In genomic region chr12:6233121-6233971, GRCh38 we compare ENCODE assay signal across 10 cellular contexts. TPM values are rescaled to one million over a fixed set of nuclear protein-coding genes. Genes with fewer than 3 reads are reported as not detected.
DNase-seq lines count a peak whose midpoint lies in the region; ATAC-seq and TF ChIP-seq lines count a peak whose summit lies in the region.
"Had no signal": no experiment of that assay in that cellular context is flagged by ENCODE, and none has a peak within 500 bp of the region (broad histone marks: within the 10 kb centered on the region; RNA-seq: fewer than 3 reads in every experiment).

No MANE protein-coding gene starts in this region.

- H3K9me3 ChIP-seq in H9 (ENCODE audit: control insufficient read depth, low read depth, low read length), result no peaks in the 10 kb centered on the region
- no peaks in the 10 kb centered on the region for H3K9me3 ChIP-seq in body of pancreas

- no peaks in the 10 kb centered on the region for H4K20me1 ChIP-seq in H9 (ENCODE audit: control insufficient read depth, insufficient read depth, insufficient read length)

- ATAC-seq in body of pancreas (peak; percentile 67), left colon (peak; percentile 38)

- no peak overlapping the region for H2BK5ac ChIP-seq in H9 (ENCODE audit: insufficient read length, low read length)

- no peak overlapping the region for H3K9ac ChIP-seq in H9 (ENCODE audit: extremely low read depth, insufficient read length, low read length)

- H3K36me3 Mint-ChIP-seq in H9 (ENCODE audit: insufficient read depth in 1 of 3, low read depth in 3 of 3), result peaks cover 37 to 82% (median 53%) of the 10 kb centered on the region in 3 experiments

- no peaks in the 10 kb centered on the region for H3K4me1 ChIP-seq in H9 (ENCODE audit: insufficient read depth, low read length)
- peaks cover 72% of the 10 kb centered on the region for H3K4me1 ChIP-seq in body of pancreas

- H3K9me3 Mint-ChIP-seq in H9, result no peaks in the 10 kb centered on the region

- no peak overlapping the region for H2AK5ac ChIP-seq in H9 (ENCODE audit: insufficient read length, low read length)

- no peak overlapping the region for H3K4ac ChIP-seq in H9 (ENCODE audit: low read depth, low read length)

- H3K18ac ChIP-seq in H9 (ENCODE audit: insufficient read length, low read depth, low read length), result no peak overlapping the region

- intact Hi-C loops in body of pancreas (cut with DNase I) (no loop called here), left colon (cut with DNase I, micrococcal nuclease) (loop anchor here in 1 of 2 donors (5.0 kb wide), 1 partner anchor 36 kb away; no protein-coding TSS in a partner anchor)

- no peaks in the 10 kb centered on the region for H3K23me2 ChIP-seq in H9 (ENCODE audit: insufficient read length, low read depth, low read length, poor library complexity, severe bottlenecking)

- H3K4me3 ChIP-seq in body of pancreas (no peak overlapping the region), skin epidermis (no peak overlapping the region)

- no peak overlapping the region for H3T11ph ChIP-seq in H9 (ENCODE audit: low read length)

- no peak overlapping the region for H3K14ac ChIP-seq in H9 (ENCODE audit: insufficient read depth, low read length)

- no peak overlapping the region for H3K56ac ChIP-seq in H9 (ENCODE audit: insufficient read length, low read depth, low read length)

- H3K27me3 Mint-ChIP-seq in H9 (ENCODE audit: low read depth), result no peaks in the 10 kb centered on the region

- H3K79me1 ChIP-seq in H9 (ENCODE audit: insufficient read depth, low read depth, low read length, poor library complexity, severe bottlenecking), result no peaks in the 10 kb centered on the region

- no CpG with 5 or more reads among the region's 15 CpGs for WGBS in H9 (ENCODE audit: extremely low coverage, insufficient read length, low lambda C conversion rate)
- WGBS in body of pancreas, 2 donors, result 47 to 53% methylated on average over 14 to 15 of the region's 15 CpGs

- peaks cover 0 to 5% of the 10 kb centered on the region in 2 donors for H3K36me3 ChIP-seq in body of pancreas (replicated peaks in 1 of 2; ENCODE audit: insufficient read depth in 1 of 2, low read depth in 2 of 2)

- no peak overlapping the region for H3K4me2 ChIP-seq in H9 (ENCODE audit: insufficient read depth, insufficient read length, low read length)

- no peak overlapping the region for H2BK12ac ChIP-seq in H9 (ENCODE audit: insufficient read length, low read depth, low read length)

- no peak overlapping the region for H4K91ac ChIP-seq in H9 (ENCODE audit: insufficient read length, low read depth, low read length)

- H4K5ac ChIP-seq in H9 (ENCODE audit: insufficient read length, low read depth, low read length), result no peak overlapping the region

- peak overlapping the region; percentile 30 to 65 (median 34); a peak in 5 of 7 replicates for H3K27ac Mint-ChIP-seq in H9

- H2AFZ ChIP-seq in H9 (ENCODE audit: low read length), result no peak overlapping the region

- no peak overlapping the region for H2BK120ac ChIP-seq in H9 (ENCODE audit: low read depth, low read length, poor library complexity, severe bottlenecking)

- no peak overlapping the region for H3K27ac ChIP-seq in H9 (ENCODE audit: insufficient read length, low read depth, low read length)
- H3K27ac ChIP-seq in body of pancreas, result peak overlapping the region; percentile 0 to 74 (median 40)
- H3K27ac ChIP-seq in skin epidermis, result peak overlapping the region in 16 of 21 experiments; percentile 10 to 98 (median 79)

- no peak overlapping the region for H4K8ac ChIP-seq in H9 (replicated peaks; ENCODE audit: insufficient read length, low read depth, low read length)

- DNase-seq in H9, result no peak
- DNase-seq in body of pancreas, result peak; percentile 63 to 83 (median 66)
- peak; percentile 69 to 80 for DNase-seq in left colon
- DNase-seq in DMS79 treated with DMSO at 0.1 percent for 48 hours (lab: John Stamatoyannopoulos, UW), result no peak
- no peak for DNase-seq in NK-92 treated with Interleukin-12 subunit alpha and Interleukin-12 subunit beta, amount 100 ng/mL, for 24 hours (lab: John Stamatoyannopoulos, UW)
- DNase-seq in activated CD4-positive, alpha-beta T cell treated with anti-CD3 and anti-CD28 coated beads for 1 hour, result no peak
- DNase-seq in activated CD4-positive, alpha-beta T cell treated with anti-CD3 and anti-CD28 coated beads for 4 hours, result no peak
- DNase-seq: NCI-H1105, SHP77 treated with DMSO at 0.1 percent for 48 hours had no signal

- H3K27me3 ChIP-seq in H9 (ENCODE audit: insufficient read depth, low read length) (no peaks in the 10 kb centered on the region), body of pancreas (no peaks in the 10 kb centered on the region)

- no peaks in the 10 kb centered on the region; the same call in 1 of the 2 replicates for H3K79me2 ChIP-seq in H9 (ENCODE audit: insufficient read depth, low read length)

- no peak overlapping the region for H2BK20ac ChIP-seq in H9 (ENCODE audit: low read depth, low read length, poor library complexity, severe bottlenecking)

- H2BK15ac ChIP-seq in H9 (ENCODE audit: low read depth, low read length), result no peak overlapping the region

- no peak overlapping the region for H3K23ac ChIP-seq in H9 (ENCODE audit: insufficient read length, low read depth, low read length)

- peaks cover 15 to 19% of the 10 kb centered on the region in 2 experiments for H3K4me1 Mint-ChIP-seq in H9

- TF ChIP-seq POLR2A in body of pancreas (IDR thresholded peaks at IDR 0.05), result peak in 2 of 3 donors; percentile 42 to 59

- TF ChIP-seq CTCF in H9 (conservative IDR thresholded peaks at IDR 0.05) (0 out of 3 replicates have a peak, but pooled peaks have one; percentile 17), body of pancreas (IDR thresholded peaks at IDR 0.05) (no peak)

- H3K4me3 Mint-ChIP-seq in H9, result no peak overlapping the region

RNA-seq across cellular contexts. Expression of gene CD9, which starts 33.1 kb away (rescaled TPM):
- total RNA-seq in H9 (2021) (131 and 132 TPM in 2 replicates), body of pancreas (10 to 100 TPM; 66.6 to 91.3 TPM), left colon (100 to 1,000 TPM; 574 to 766 TPM)

Comparison
In these comparisons a context has a peak if more than half of its experiments do, and no peak if none do; other contexts are left out.
1. DNase-seq: peak in body of pancreas (4 of 4) and left colon (2 of 2); none in H9 (single experiment), DMS79 treated with DMSO at 0.1 percent for 48 hours (single experiment), NK-92 treated with Interleukin-12 subunit alpha and Interleukin-12 subunit beta, amount 100 ng/mL, for 24 hours (single experiment), activated CD4-positive, alpha-beta T cell treated with anti-CD3 and anti-CD28 coated beads for 1 hour (single experiment) and activated CD4-positive, alpha-beta T cell treated with anti-CD3 and anti-CD28 coated beads for 4 hours (0 of 2).